21 cellular contexts compared by ENCODE assay signal in genomic region chr9:136462664-136463063, GRCh38.
"Had no signal": no experiment of that assay in that cellular context is flagged by ENCODE, and none has a peak within 500 bp of the region (broad histone marks: within the 10 kb centered on the region; RNA-seq: fewer than 3 reads in every experiment).

No MANE protein-coding gene starts in this region.

- H3K27me3 ChIP-seq: MG63, SJCRH30 had no signal

- DNase-seq: Karpas-422, KG1, MG63, NCI-H1092 treated with DMSO at 0.1 percent for 48 hours, NCI-H1436, NCI-H187, NCI-H2029, NCI-H2081 treated with DMSO at 0.1 percent for 48 hours, NCI-H2171, NCI-H226, NCI-H446, NCI-H510A, NCI-H524 treated with DMSO at 0.1 percent for 48 hours, NCI-H69, NCI-H774, PC-3, SHP77 treated with DMSO at 0.1 percent for 48 hours, SJCRH30 had no signal

- H3K9me3 ChIP-seq: MG63, SJCRH30 had no signal

- H3K27ac ChIP-seq: SJCRH30 had no signal

- H3K4me3 ChIP-seq: MG63, SJCRH30 had no signal

- ATAC-seq: Panc1, PC-3, Right ventricle myocardium inferior, SK-N-SH treated with all-trans-retinoic acid at 6 μM for 48 hours had no signal
